ENCODE assay signal across 8 cellular contexts in the genomic region with DNA sequence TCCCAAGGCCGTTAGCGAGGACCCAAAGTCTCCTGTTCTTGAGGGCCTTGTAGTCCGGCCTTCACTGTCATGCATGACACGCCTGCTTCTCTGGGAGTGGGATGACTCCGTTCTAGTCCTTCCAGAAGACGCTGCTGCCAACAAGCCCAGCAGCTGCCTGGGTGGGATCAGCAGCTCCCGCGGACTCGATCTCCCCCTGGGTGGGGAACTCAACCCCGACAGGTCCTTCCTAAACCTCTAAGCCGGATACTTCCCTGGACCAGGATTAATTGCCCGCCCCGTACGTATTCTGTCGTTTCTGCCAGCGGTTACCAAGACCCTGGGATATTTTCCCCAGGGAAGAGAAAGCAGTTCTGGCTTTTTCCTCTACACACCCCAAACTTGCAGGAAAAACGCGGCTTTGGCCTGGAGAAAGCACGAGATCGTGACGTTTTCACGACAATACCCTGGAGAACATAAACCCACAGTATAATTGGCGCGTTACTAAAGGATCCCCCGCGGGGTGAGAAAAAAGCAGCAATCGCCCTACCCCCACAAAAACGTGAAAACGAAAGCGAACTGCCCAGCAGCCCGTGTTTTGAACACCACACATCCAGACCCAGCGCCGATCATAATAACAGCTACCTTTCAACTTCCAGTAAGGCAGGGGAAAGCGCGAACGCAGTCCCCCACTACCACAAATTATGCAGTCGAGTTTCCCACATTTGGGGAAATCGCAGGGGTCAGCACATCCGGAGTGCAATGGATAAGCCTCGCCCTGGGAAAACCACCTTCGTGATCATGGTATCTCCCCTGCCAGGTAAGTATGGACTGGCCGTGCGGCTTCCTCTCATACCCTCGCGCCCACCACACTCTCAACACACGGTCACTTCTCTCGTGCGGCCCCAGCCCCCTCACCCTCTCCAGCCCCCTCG. TPM values are rescaled to one million over a fixed set of nuclear protein-coding genes. Genes with fewer than 3 reads are reported as not detected.
A peak's percentile ranks its signal among the peaks of the same experiment; 100 is the strongest.
DNase-seq lines count a peak whose midpoint lies in the region; ATAC-seq and TF ChIP-seq lines count a peak whose summit lies in the region.
"Not testable (repeated sequence)": the region's sequence is repeated elsewhere in the genome, so short reads cannot be mapped to it uniquely, and the experiment has no call there.

No MANE protein-coding gene starts in this region.

- intact Hi-C loops in left lung (cut with DNase I); upper lobe of right lung (cut with DNase I): not testable (repeated sequence)

- H3K4me1 Mint-ChIP-seq in activated naive CD8-positive, alpha-beta T cell treated with anti-CD3 and anti-CD28 coated beads, Interleukin-2, amount 50 U/mL, for 24 hours: peaks cover 13% of the 10 kb centered on the region

- TF ChIP-seq CTCF in left lung (IDR thresholded peaks at IDR 0.05); upper lobe of right lung (IDR thresholded peaks at IDR 0.05): not testable (repeated sequence)

- H3K27me3 ChIP-seq in left lung, upper lobe of right lung: not testable (repeated sequence)

- not testable (repeated sequence) for H3K27ac Mint-ChIP-seq in activated naive CD8-positive, alpha-beta T cell treated with anti-CD3 and anti-CD28 coated beads, Interleukin-2, amount 50 U/mL, for 24 hours

- DNase-seq in activated naive CD8-positive, alpha-beta T cell treated with anti-CD3 and anti-CD28 coated beads, Interleukin-2, amount 50 U/mL, for 24 hours; left lung; upper lobe of right lung: not testable (repeated sequence)

- H3K9me3 Mint-ChIP-seq in activated naive CD8-positive, alpha-beta T cell treated with anti-CD3 and anti-CD28 coated beads, Interleukin-2, amount 50 U/mL, for 24 hours: not testable (repeated sequence)

- not testable (repeated sequence) for H3K4me1 ChIP-seq in left lung, upper lobe of right lung

- not testable (repeated sequence) for H3K4me3 ChIP-seq in left lung, upper lobe of right lung

- H3K4me3 Mint-ChIP-seq in activated naive CD8-positive, alpha-beta T cell treated with anti-CD3 and anti-CD28 coated beads, Interleukin-2, amount 50 U/mL, for 24 hours: not testable (repeated sequence)

- not testable (repeated sequence) for H3K27me3 Mint-ChIP-seq in activated naive CD8-positive, alpha-beta T cell treated with anti-CD3 and anti-CD28 coated beads, Interleukin-2, amount 50 U/mL, for 24 hours

- H3K36me3 Mint-ChIP-seq in activated naive CD8-positive, alpha-beta T cell treated with anti-CD3 and anti-CD28 coated beads, Interleukin-2, amount 50 U/mL, for 24 hours (ENCODE audit: low read depth): not testable (repeated sequence)

- not testable (repeated sequence) for H3K9me3 ChIP-seq in left lung, upper lobe of right lung

- not testable (repeated sequence) for H3K36me3 ChIP-seq in left lung, upper lobe of right lung

- peak; percentile 57 for ATAC-seq in GM18519 (IDR thresholded peaks at IDR 0.05; ENCODE audit: low FRiP score, unreplicated experiment)
- peak; percentile 72 for ATAC-seq in GM19463 (IDR thresholded peaks at IDR 0.05; ENCODE audit: unreplicated experiment)
- peak; percentile 55 for ATAC-seq in HG02588 (IDR thresholded peaks at IDR 0.05; ENCODE audit: unreplicated experiment)
- ATAC-seq in HG03095 (IDR thresholded peaks at IDR 0.05; ENCODE audit: unreplicated experiment): peak; percentile 83
- peak; percentile 65 for ATAC-seq in HG03575 (IDR thresholded peaks at IDR 0.05; ENCODE audit: extremely low read depth, insufficient number of reproducible peaks, low FRiP score, unreplicated experiment)
- ATAC-seq in activated naive CD8-positive, alpha-beta T cell treated with anti-CD3 and anti-CD28 coated beads, Interleukin-2, amount 50 U/mL, for 24 hours: peak; percentile 82
- ATAC-seq in left lung: peak; percentile 84
- ATAC-seq in upper lobe of right lung: peak; percentile 86

- not testable (repeated sequence) for H3K27ac ChIP-seq in left lung, upper lobe of right lung

RNA-seq across cellular contexts. Expression of a gene that starts 16.3 kb away (rescaled TPM):
- total RNA-seq in left lung: 10 to 100 TPM; 23.2 to 25.8 TPM
- 26.9 TPM for total RNA-seq in upper lobe of right lung
